ENCODE assay signal across 15 cellular contexts in the genomic region with DNA sequence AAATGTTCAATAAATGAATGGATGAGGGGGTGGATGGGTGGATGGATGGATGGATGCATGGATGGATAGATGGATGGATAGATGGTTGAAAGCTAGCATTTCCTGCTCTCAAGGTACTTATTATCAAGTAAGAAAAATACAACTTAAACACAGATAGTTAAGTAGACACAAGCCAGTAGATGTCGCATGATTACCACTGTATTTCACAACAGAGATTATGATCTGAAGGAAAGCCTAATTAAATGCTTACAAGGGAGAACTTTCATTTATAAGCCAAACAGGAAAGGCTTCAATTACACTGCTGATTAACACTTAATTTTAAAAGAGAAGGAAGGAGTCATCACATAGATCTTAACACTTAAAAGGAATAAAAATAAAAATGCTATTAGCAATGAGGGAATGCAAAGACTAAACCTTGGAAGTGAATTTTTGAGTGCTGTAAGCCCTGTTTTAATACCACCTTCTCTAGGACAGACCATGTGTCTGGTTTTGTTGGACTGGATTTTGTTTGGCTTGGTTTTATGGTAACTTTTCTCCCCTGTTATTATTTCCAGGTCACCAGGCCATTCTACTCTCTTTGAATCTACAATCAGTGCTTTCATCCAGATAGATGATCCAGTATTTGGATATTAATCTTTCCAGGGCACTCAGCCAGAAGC.
A peak's percentile ranks its signal among the peaks of the same experiment; 100 is the strongest.
DNase-seq lines count a peak whose midpoint lies in the region; ATAC-seq and TF ChIP-seq lines count a peak whose summit lies in the region.
"Had no signal": no experiment of that assay in that cellular context is flagged by ENCODE, and none has a peak within 500 bp of the region (broad histone marks: within the 10 kb centered on the region; RNA-seq: fewer than 3 reads in every experiment).

No MANE protein-coding gene starts in this region.

- peaks cover 14% of the 10 kb centered on the region for H3K4me1 ChIP-seq in adipocyte (ENCODE audit: control insufficient read depth, insufficient read depth, low read length)
- H3K4me1 ChIP-seq: esophagus muscularis mucosa, pancreas had no signal

- peaks cover 21% of the 10 kb centered on the region for H3K9me3 Mint-ChIP-seq in mesothelial cell of epicardium

- peak overlapping the region; percentile 30 for H3K9ac ChIP-seq in adipocyte (ENCODE audit: low read length)

- H3K9me3 ChIP-seq in adipocyte (ENCODE audit: control insufficient read depth, low read length), result peaks cover 5% of the 10 kb centered on the region
- H3K9me3 ChIP-seq: left lung, pancreas had no signal

- ATAC-seq in GM19395 (IDR thresholded peaks at IDR 0.05; ENCODE audit: unreplicated experiment), result no peak
- no peak for ATAC-seq in left cardiac atrium
- no peak for ATAC-seq in HG02610 (IDR thresholded peaks at IDR 0.05; ENCODE audit: unreplicated experiment)
- ATAC-seq: left lung had no signal

- H3K4me3 ChIP-seq in BJ (ENCODE audit: low read depth, low read length) (no peak overlapping the region), adipocyte (ENCODE audit: low read length) (no peak overlapping the region)
- H3K4me3 ChIP-seq: esophagus muscularis mucosa, left lung, pancreas, tibial nerve had no signal

- CTCF ChIA-PET in BJ (lab: Yijun Ruan, JAX), result interaction anchor here (0.8 to 1.8 kb wide), 7 partner anchors 10 to 679 kb away, joined by 3 to 11 read pairs (median 5); partner anchors contain the start of genes BDH2 and SLC39A8

- DNase-seq in BJ (ENCODE audit: low read depth) (no peak), HT-29 (ENCODE audit: low spot score) (peak; percentile 70), adipocyte (ENCODE audit: low read depth) (peak; percentile 59), mesothelial cell of epicardium (ENCODE audit: low spot score in 2 of 2, unreplicated experiment in 2 of 2) (no peak), NCI-H1436 treated with DMSO at 0.1 percent for 48 hours (lab: John Stamatoyannopoulos, UW) (no peak), left cardiac atrium (no peak)
- DNase-seq: DMS79 treated with DMSO at 0.1 percent for 48 hours, left lung, NCI-H1436, pancreas, SIG-M5 had no signal

- H3K36me3 ChIP-seq in BJ (ENCODE audit: control insufficient read depth, insufficient read depth, low read length) (no peaks in the 10 kb centered on the region), adipocyte (ENCODE audit: control insufficient read depth, insufficient read depth, low read length, severe bottlenecking) (no peaks in the 10 kb centered on the region)
- H3K36me3 ChIP-seq: esophagus muscularis mucosa, left lung, pancreas, tibial nerve had no signal

- POLR2A ChIA-PET in BJ (lab: Charles Lee), result no interaction called here

- H3K27ac Mint-ChIP-seq in mesothelial cell of epicardium, result peak overlapping the region; percentile 33

- peaks cover 14% of the 10 kb centered on the region for H3K4me1 Mint-ChIP-seq in mesothelial cell of epicardium

- peak; percentile 33 for TF ChIP-seq CTCF in BJ (IDR thresholded peaks at IDR 0.05; ENCODE audit: insufficient read depth, low read depth, low read length)
- TF ChIP-seq CTCF in mesothelial cell of epicardium (IDR thresholded peaks at IDR 0.05; ENCODE audit: unreplicated experiment), result no peak

- intact Hi-C loops in left cardiac atrium (cut with DNase I), result loop anchor here in 1 of 2 donors (10.0 kb wide), 2 partner anchors 66 to 156 kb away; no protein-coding TSS in a partner anchor

- H3K4me3 Mint-ChIP-seq in mesothelial cell of epicardium, result no peak overlapping the region

- no peaks in the 10 kb centered on the region for H3K27me3 ChIP-seq in BJ (ENCODE audit: control insufficient read depth, insufficient read depth, low read length)
- H3K27me3 ChIP-seq in adipocyte (replicated peaks; ENCODE audit: control insufficient read depth, insufficient read depth, low read length), result no peaks in the 10 kb centered on the region
- H3K27me3 ChIP-seq: esophagus muscularis mucosa, left lung, pancreas, tibial nerve had no signal

- H3K27me3 Mint-ChIP-seq in mesothelial cell of epicardium (ENCODE audit: low read depth), result no peaks in the 10 kb centered on the region

- H3K36me3 Mint-ChIP-seq in mesothelial cell of epicardium, result peaks cover 13% of the 10 kb centered on the region

Comparison
In these comparisons a context has a peak if more than half of its experiments do, and no peak if none do; other contexts are left out.
1. DNase-seq: peak in HT-29 (single experiment) and adipocyte (single experiment); none in BJ (single experiment), mesothelial cell of epicardium (0 of 2), NCI-H1436 treated with DMSO at 0.1 percent for 48 hours (single experiment) and left cardiac atrium (single experiment).